22 cellular contexts compared by ENCODE assay signal in genomic region chr4:89099034-89099433, GRCh38.
"Had no signal": no experiment of that assay in that cellular context is flagged by ENCODE, and none has a peak within 500 bp of the region (broad histone marks: within the 10 kb centered on the region; RNA-seq: fewer than 3 reads in every experiment).

No MANE protein-coding gene starts in this region.

- H3K36me3 Mint-ChIP-seq: natural killer cell treated with Interleukin-12 subunit alpha and Interleukin-12 subunit beta and Interleukin-15 and Interleukin-18, amount 100 ng/mL, for 72 hours; neural progenitor cell had no signal

- H3K9me3 Mint-ChIP-seq: neural progenitor cell had no signal

- H3K4me2 ChIP-seq: hepatocyte, neural progenitor cell, smooth muscle cell had no signal

- H3K27ac Mint-ChIP-seq: natural killer cell treated with Interleukin-12 subunit alpha and Interleukin-12 subunit beta and Interleukin-15 and Interleukin-18, amount 100 ng/mL, for 72 hours; neural progenitor cell; progenitor cell of endocrine pancreas had no signal

- H3K9me3 ChIP-seq: colonic mucosa, esophagus muscularis mucosa, ovary, tibial artery, upper lobe of left lung, uterus had no signal

- H3K9ac ChIP-seq: neural progenitor cell had no signal

- H3K79me2 ChIP-seq: hepatocyte had no signal

- H3K4me3 ChIP-seq: colonic mucosa, esophagus muscularis mucosa, hepatocyte, lung, neural progenitor cell, ovary, smooth muscle cell, tibial artery, upper lobe of left lung, uterus had no signal

- H3K27me3 ChIP-seq: colonic mucosa, esophagus muscularis mucosa, hepatocyte, neural progenitor cell, ovary, tibial artery, upper lobe of left lung, uterus had no signal

- ATAC-seq: foreskin keratinocyte; left colon; left ventricle myocardium superior; natural killer cell treated with Interleukin-12 subunit alpha and Interleukin-12 subunit beta and Interleukin-15 and Interleukin-18, amount 100 ng/mL, for 72 hours; right cardiac atrium had no signal

- H3K27ac ChIP-seq: colonic mucosa, esophagus muscularis mucosa, foreskin keratinocyte, hepatocyte, neural progenitor cell, ovary, tibial artery, upper lobe of left lung, uterus had no signal

- H3K4me1 ChIP-seq: colonic mucosa, esophagus muscularis mucosa, foreskin keratinocyte, neural progenitor cell, tibial artery, upper lobe of left lung, uterus had no signal

- DNase-seq: colonic mucosa; effector CD4-positive, alpha-beta T cell; left colon; left ventricle myocardium superior; mesenchymal stem cell; midbrain; nucleus accumbens; ovary; right cardiac atrium; stimulated activated CD4-positive, alpha-beta T cell treated with anti-CD3 and anti-CD28 coated beads, Interleukin-2, amount 100 ng/mL, for 48 hours; stimulated activated naive CD4-positive, alpha-beta T cell treated with Interleukin-2 at 50 U/mL for 16 hours; tibial artery; upper lobe of left lung; uterus had no signal

- H3K4me3 Mint-ChIP-seq: natural killer cell treated with Interleukin-12 subunit alpha and Interleukin-12 subunit beta and Interleukin-15 and Interleukin-18, amount 100 ng/mL, for 72 hours; neural progenitor cell had no signal

- H3K36me3 ChIP-seq: colonic mucosa, esophagus muscularis mucosa, neural progenitor cell, ovary, tibial artery, upper lobe of left lung, uterus had no signal

- H2AFZ ChIP-seq: hepatocyte, neural progenitor cell had no signal
